Comparison of ENCODE assay signal across 1 cellular context in the genomic region with DNA sequence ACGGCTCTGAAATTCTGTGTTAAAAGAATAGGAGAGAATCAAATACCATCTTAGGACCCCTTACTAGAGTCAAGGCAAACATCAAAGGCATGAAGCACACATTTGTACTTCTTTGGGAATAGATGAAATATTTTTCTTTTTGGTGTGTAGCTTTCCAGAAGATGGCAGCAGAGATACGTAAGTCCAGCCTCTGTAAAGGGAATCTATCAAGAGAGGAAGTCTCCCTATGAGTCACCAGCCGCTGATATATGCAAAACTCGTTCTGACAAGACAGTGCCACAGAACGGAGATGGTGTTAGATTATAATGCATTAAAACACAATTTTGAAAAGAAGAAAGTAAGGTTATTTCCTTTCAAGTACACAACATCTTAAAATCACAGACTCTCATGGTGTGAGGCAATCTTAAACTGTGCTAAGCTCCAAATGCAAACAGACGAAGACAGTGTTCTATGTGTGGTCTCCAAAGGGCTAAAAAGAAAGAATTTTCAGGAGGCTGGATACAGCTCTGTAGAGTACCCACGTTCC.
TF ChIP-seq lines count a peak whose summit lies in the region.

No MANE protein-coding gene starts in this region.

TF ChIP-seq in IMR-90, 13 proteins besides CTCF, POLR2A, EP300 and RAD21 (continued from another document):
- TF ChIP-seq, protein P1, sequence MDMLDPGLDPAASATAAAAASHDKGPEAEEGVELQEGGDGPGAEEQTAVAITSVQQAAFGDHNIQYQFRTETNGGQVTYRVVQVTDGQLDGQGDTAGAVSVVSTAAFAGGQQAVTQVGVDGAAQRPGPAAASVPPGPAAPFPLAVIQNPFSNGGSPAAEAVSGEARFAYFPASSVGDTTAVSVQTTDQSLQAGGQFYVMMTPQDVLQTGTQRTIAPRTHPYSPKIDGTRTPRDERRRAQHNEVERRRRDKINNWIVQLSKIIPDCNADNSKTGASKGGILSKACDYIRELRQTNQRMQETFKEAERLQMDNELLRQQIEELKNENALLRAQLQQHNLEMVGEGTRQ (IDR thresholded peaks at IDR 0.05; ENCODE audit: low read depth, low read length): no peak
- TF ChIP-seq RCOR1 (IDR thresholded peaks at IDR 0.05; ENCODE audit: insufficient replicate concordance, low read length) (no peak), RFX5 (IDR thresholded peaks at IDR 0.05; ENCODE audit: low read depth, low read length) (no peak), SMC3 (IDR thresholded peaks at IDR 0.05; ENCODE audit: low read depth, low read length) (peak; percentile 69), MAFK (IDR thresholded peaks at IDR 0.05; ENCODE audit: low read depth, low read length) (no peak), BHLHE40 (IDR thresholded peaks at IDR 0.05; ENCODE audit: low read depth, low read length) (0 out of 2 replicates have a peak, but pooled peaks have one; percentile 13)
TF ChIP-seq in IMR-90: peak in this region for 3.
